In genomic region chr17:33947762-33948161, GRCh38 we compare ENCODE assay signal across 33 cellular contexts.
DNase-seq lines count a peak whose midpoint lies in the region; ATAC-seq, FAIRE-seq and TF ChIP-seq lines count a peak whose summit lies in the region.
"Had no signal": no experiment of that assay in that cellular context is flagged by ENCODE, and none has a peak within 500 bp of the region (broad histone marks: within the 10 kb centered on the region; RNA-seq: fewer than 3 reads in every experiment).

No MANE protein-coding gene starts in this region.

- H4K20me1 ChIP-seq in K562 (replicated peaks; ENCODE audit: control insufficient read depth, insufficient read depth, low read length) = no peaks in the 10 kb centered on the region
- H4K20me1 ChIP-seq: BLaER1; BLaER1 treated with 17β-estradiol and CSF1 and Interleukin-3, amounts not matched to agents 10 nM and 100 nM had no signal

- no peaks in the 10 kb centered on the region for H3K36me3 Mint-ChIP-seq in activated CD4-positive, alpha-beta memory T cell treated with anti-CD3 and anti-CD28 coated beads for 36 hours
- H3K36me3 Mint-ChIP-seq: CD14-positive monocyte; CD4-positive, alpha-beta memory T cell; CD4-positive, CD25-positive, alpha-beta regulatory T cell; CD8-positive, alpha-beta memory T cell; CD8-positive, alpha-beta T cell had no signal

- intact Hi-C loops in K562 (cut with micrococcal nuclease) = no loop called here
- intact Hi-C loops in activated CD4-positive, alpha-beta memory T cell treated with anti-CD3 and anti-CD28 coated beads for 36 hours (cut with micrococcal nuclease) = no loop called here

- H3K9me3 ChIP-seq in A549 = no peaks in the 10 kb centered on the region
- no peaks in the 10 kb centered on the region for H3K9me3 ChIP-seq in WERI-Rb-1 (ENCODE audit: severe bottlenecking)
- no peaks in the 10 kb centered on the region for H3K9me3 ChIP-seq in K562 (replicated peaks; ENCODE audit: control insufficient read depth, insufficient read depth, low read depth, low read length)
- H3K9me3 ChIP-seq: BE2C; BLaER1; BLaER1 treated with 17β-estradiol and CSF1 and Interleukin-3, amounts not matched to agents 10 nM and 100 nM; Caco-2 had no signal

- H3K4me1 Mint-ChIP-seq in activated CD4-positive, alpha-beta memory T cell treated with anti-CD3 and anti-CD28 coated beads for 36 hours (ENCODE audit: low read depth) = no peaks in the 10 kb centered on the region
- H3K4me1 Mint-ChIP-seq: B cell; CD14-positive monocyte; CD4-positive, alpha-beta memory T cell; CD4-positive, CD25-positive, alpha-beta regulatory T cell; CD8-positive, alpha-beta memory T cell had no signal

- no peak for TF ChIP-seq EP300 in A549 (IDR thresholded peaks at IDR 0.05)
- TF ChIP-seq EP300 in K562 (IDR thresholded peaks at IDR 0.05; ENCODE audit: low read length) = no peak

- no peak for DNase-seq in A549 (ENCODE audit: low read depth in 1 of 2, low spot score in 1 of 2)
- no peak for DNase-seq in WERI-Rb-1
- no peak for DNase-seq in K562 (ENCODE audit: extremely low read depth in 1 of 4, low spot score in 3 of 4)
- no peak for DNase-seq in activated CD4-positive, alpha-beta memory T cell treated with anti-CD3 and anti-CD28 coated beads for 36 hours
- DNase-seq in T-helper 9 cell = no peak
- DNase-seq: 8988T; ACHN; AML-193; BE2C; Caco-2; Calu3; CD4-positive, alpha-beta memory T cell; CD4-positive, alpha-beta T cell; CD4-positive, CD25-positive, alpha-beta regulatory T cell; CD8-positive, alpha-beta memory T cell; CD8-positive, alpha-beta T cell; COR-L47; DMS 273 treated with DMSO at 0.1 percent for 48 hours; DMS153; DMS53; DMS79; DMS79 treated with DMSO at 0.1 percent for 48 hours; DND-41; EL had no signal

- H3K4me3 ChIP-seq in A549 = no peak overlapping the region
- no peak overlapping the region for H3K4me3 ChIP-seq in WERI-Rb-1 (ENCODE audit: low read depth, low read length)
- no peak overlapping the region for H3K4me3 ChIP-seq in K562
- H3K4me3 ChIP-seq: BLaER1; BLaER1 treated with 17β-estradiol and CSF1 and Interleukin-3, amounts not matched to agents 10 nM and 100 nM had no signal

- H3K27ac Mint-ChIP-seq in activated CD4-positive, alpha-beta memory T cell treated with anti-CD3 and anti-CD28 coated beads for 36 hours = no peak overlapping the region
- H3K27ac Mint-ChIP-seq: B cell; CD14-positive monocyte; CD4-positive, alpha-beta memory T cell; CD4-positive, alpha-beta T cell; CD4-positive, CD25-positive, alpha-beta regulatory T cell; CD8-positive, alpha-beta memory T cell; CD8-positive, alpha-beta T cell had no signal

- H3K27me3 Mint-ChIP-seq in activated CD4-positive, alpha-beta memory T cell treated with anti-CD3 and anti-CD28 coated beads for 36 hours = peaks cover 6% of the 10 kb centered on the region
- H3K27me3 Mint-ChIP-seq: CD4-positive, alpha-beta T cell; CD4-positive, CD25-positive, alpha-beta regulatory T cell had no signal

- TF ChIP-seq CTCF in A549 (IDR thresholded peaks at IDR 0.05) (no peak), WERI-Rb-1 (IDR thresholded peaks at IDR 0.05; ENCODE audit: low read depth, low read length) (no peak), K562 (IDR thresholded peaks at IDR 0.05 in 2 of 3, conservative IDR thresholded peaks at IDR 0.05 in 1 of 3; ENCODE audit: insufficient read depth in 2 of 3, low read depth in 1 of 3, low read length in 3 of 3) (no peak)

- H3K36me3 ChIP-seq in WERI-Rb-1 = no peaks in the 10 kb centered on the region
- H3K36me3 ChIP-seq in K562 (ENCODE audit: control insufficient read depth, insufficient read depth, low read length) = no peaks in the 10 kb centered on the region
- H3K36me3 ChIP-seq: BE2C; BLaER1; BLaER1 treated with 17β-estradiol and CSF1 and Interleukin-3, amounts not matched to agents 10 nM and 100 nM had no signal

- TF ChIP-seq RAD21 in A549 (conservative IDR thresholded peaks at IDR 0.05 in 1 of 2, IDR thresholded peaks at IDR 0.05 in 1 of 2) = no peak
- TF ChIP-seq RAD21 in K562 (CRISPR knock-in tag; conservative IDR thresholded peaks at IDR 0.05 in 1 of 2, IDR thresholded peaks at IDR 0.05 in 1 of 2) = no peak

- TF ChIP-seq POLR2A in A549 (IDR thresholded peaks at IDR 0.05; ENCODE audit: low read length) (no peak), K562 (conservative IDR thresholded peaks at IDR 0.05) (no peak)

- H3K4me1 ChIP-seq in A549 = no peaks in the 10 kb centered on the region
- peaks cover 11 to 35% of the 10 kb centered on the region in 2 experiments; a peak in 4 of 5 replicates for H3K4me1 ChIP-seq in K562 (replicated peaks in 1 of 2; ENCODE audit: control insufficient read depth in 2 of 2, insufficient read depth in 2 of 2, low read length in 2 of 2)
- H3K4me1 ChIP-seq: BLaER1; BLaER1 treated with 17β-estradiol and CSF1 and Interleukin-3, amounts not matched to agents 10 nM and 100 nM; Caco-2 had no signal

- CTCF ChIA-PET in A549 (lab: Yijun Ruan, JAX) = interaction anchor here (1.0 to 1.5 kb wide), 2 partner anchors 12 to 15 kb away, joined by 3 to 4 read pairs; no protein-coding TSS in a partner anchor
- CTCF ChIA-PET in K562 (lab: Yijun Ruan, JAX; ENCODE audit: low intra/inter-chr PET ratio) = interaction anchor here (2.0 kb wide), 1 partner anchor 169 kb away, joined by 18 read pairs; no protein-coding TSS in a partner anchor
- CTCF ChIA-PET in activated CD4-positive, alpha-beta memory T cell treated with anti-CD3 and anti-CD28 coated beads for 36 hours (lab: Charles Lee) = no interaction called here

- H2AFZ ChIP-seq in K562 (ENCODE audit: low read depth, low read length) = no peak overlapping the region

- no peaks in the 10 kb centered on the region for H3K9me1 ChIP-seq in K562 (ENCODE audit: control insufficient read depth, insufficient read depth, low read length)

- H3K9ac ChIP-seq in K562 (ENCODE audit: insufficient read depth in 1 of 2, low read depth in 2 of 2, low read length in 2 of 2) = no peak overlapping the region; a peak in 1 of 4 replicates
- H3K9ac ChIP-seq: BLaER1; BLaER1 treated with 17β-estradiol and CSF1 and Interleukin-3, amounts not matched to agents 10 nM and 100 nM had no signal

- FAIRE-seq in A549 (lab: Jason Lieb, UNC) = no peak
- no peak for FAIRE-seq in K562 (lab: Jason Lieb, UNC)
- FAIRE-seq: A204.1, D721Med had no signal

- in situ Hi-C loops in K562 (cut with MboI) = loop anchor here (5.0 kb wide), 1 partner anchor 165 kb away; no protein-coding TSS in a partner anchor

- no peaks in the 10 kb centered on the region for H3K9me3 Mint-ChIP-seq in activated CD4-positive, alpha-beta memory T cell treated with anti-CD3 and anti-CD28 coated beads for 36 hours
- H3K9me3 Mint-ChIP-seq: CD14-positive monocyte; CD4-positive, alpha-beta memory T cell; CD4-positive, alpha-beta T cell; CD8-positive, alpha-beta memory T cell; CD8-positive, alpha-beta T cell had no signal

- POLR2A ChIA-PET in A549 (lab: Yijun Ruan, JAX) = no interaction called here
- POLR2A ChIA-PET in K562 (lab: Yijun Ruan, JAX) = interaction anchor here (1.0 to 1.5 kb wide), 2 partner anchors 8 to 193 kb away, joined by 4 to 7 read pairs; no protein-coding TSS in a partner anchor
- POLR2A ChIA-PET in activated CD4-positive, alpha-beta memory T cell treated with anti-CD3 and anti-CD28 coated beads for 36 hours (lab: Charles Lee) = no interaction called here

- H3K27ac ChIP-seq in A549 (no peak overlapping the region), WERI-Rb-1 (peak overlapping the region; percentile 61), K562 (ENCODE audit: extremely low read depth, low read depth, low read length) (no peak overlapping the region)
- H3K27ac ChIP-seq: 22Rv1; BLaER1; BLaER1 treated with 17β-estradiol and CSF1 and Interleukin-3, amounts not matched to agents 10 nM and 100 nM; C4-2B had no signal

- ATAC-seq in A549 (no peak), K562 (no peak), HG03469 (IDR thresholded peaks at IDR 0.05; ENCODE audit: unreplicated experiment) (no peak)
- ATAC-seq: CD8-positive, alpha-beta T cell had no signal

- H3K4me2 ChIP-seq in A549 (no peak overlapping the region), K562 (ENCODE audit: insufficient read depth, low read length) (no peak overlapping the region)
- H3K4me2 ChIP-seq: BLaER1; BLaER1 treated with 17β-estradiol and CSF1 and Interleukin-3, amounts not matched to agents 10 nM and 100 nM had no signal

- no peaks in the 10 kb centered on the region for H3K79me2 ChIP-seq in K562 (ENCODE audit: control insufficient read depth, insufficient read depth, low read length)

- no peaks in the 10 kb centered on the region for H3K27me3 ChIP-seq in WERI-Rb-1 (ENCODE audit: insufficient read depth, low read depth, severe bottlenecking)
- no peaks in the 10 kb centered on the region for H3K27me3 ChIP-seq in K562 (ENCODE audit: control insufficient read depth in 2 of 2, insufficient read depth in 2 of 2, low read length in 2 of 2)
- H3K27me3 ChIP-seq: BE2C; BLaER1; BLaER1 treated with 17β-estradiol and CSF1 and Interleukin-3, amounts not matched to agents 10 nM and 100 nM had no signal

- no TSS peak for BruUV-seq in K562 (replicated peaks; lab: Mats Ljungman, UMichigan)

- no peak overlapping the region for H3K4me3 Mint-ChIP-seq in activated CD4-positive, alpha-beta memory T cell treated with anti-CD3 and anti-CD28 coated beads for 36 hours
- H3K4me3 Mint-ChIP-seq: B cell; CD14-positive monocyte; CD4-positive, alpha-beta memory T cell; CD4-positive, alpha-beta T cell; CD4-positive, CD25-positive, alpha-beta regulatory T cell; CD8-positive, alpha-beta memory T cell; CD8-positive, alpha-beta T cell had no signal

TF ChIP-seq in A549, 52 proteins besides CTCF, POLR2A, EP300 and RAD21:
- TF ChIP-seq NR3C1 (IDR thresholded peaks at IDR 0.05) = no peak
- peak; percentile 25 for TF ChIP-seq MAFK (IDR thresholded peaks at IDR 0.05; ENCODE audit: partially characterized antibody)
- no peak for TF ChIP-seq SMC3 (IDR thresholded peaks at IDR 0.05)

TF ChIP-seq in K562, 482 proteins besides CTCF, POLR2A, EP300 and RAD21 (continues in another document):
- TF ChIP-seq C11orf30 (IDR thresholded peaks at IDR 0.05; ENCODE audit: low read depth) (peak; percentile 57), EGR1 (conservative IDR thresholded peaks at IDR 0.05) (no peak; the same call in 1 of the 2 replicates), ZNF347 (CRISPR knock-in tag; IDR thresholded peaks at IDR 0.05; ENCODE audit: low read depth) (no peak), ZNF316 (IDR thresholded peaks at IDR 0.05) (peak; percentile 68)

Comparison
In these comparisons a context has a peak if more than half of its experiments do, and no peak if none do; other contexts are left out.
1. Of the 35 proteins assayed by ChIP-seq in both K562 and A549: peak only in K562: none; only in A549: MAFK; in both: none; in neither: 34.